In the genomic region with DNA sequence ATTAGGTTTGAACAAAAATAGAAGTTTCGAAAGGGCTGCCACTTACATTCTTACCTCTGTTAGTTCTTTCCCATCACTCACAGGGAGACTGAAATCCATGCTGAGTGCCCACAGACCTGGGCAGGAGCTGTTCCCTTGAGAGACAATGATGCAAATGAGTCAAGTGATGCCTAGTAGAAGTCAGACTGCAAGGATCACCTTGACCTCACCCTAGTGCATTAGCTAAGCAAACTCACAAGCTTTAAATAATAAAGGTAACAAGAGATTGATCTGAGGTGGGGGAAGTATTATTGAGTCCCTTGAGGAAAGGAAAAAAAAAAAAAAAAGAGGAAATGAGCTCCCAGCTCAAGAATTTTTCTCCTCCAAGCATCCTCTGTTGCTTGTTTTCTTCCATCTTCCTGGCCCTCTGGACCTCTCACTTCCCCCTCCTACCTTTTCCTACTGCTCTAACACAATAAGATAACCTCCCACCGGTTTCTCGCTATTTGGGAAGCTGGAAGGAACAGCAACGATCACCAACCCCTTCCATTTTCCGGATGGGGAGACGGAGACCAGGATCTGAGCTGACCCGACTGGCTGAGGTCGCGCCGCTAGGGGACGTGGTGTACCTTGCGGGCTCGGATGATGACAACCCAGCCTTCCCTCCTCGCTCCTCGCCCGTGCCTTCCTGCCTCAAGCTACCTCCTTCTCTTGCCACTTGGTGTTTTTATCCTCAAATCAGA, we compare ENCODE assay signal across 9 cellular contexts. TPM values are rescaled to one million over a fixed set of nuclear protein-coding genes. Genes with fewer than 3 reads are reported as not detected.
DNase-seq lines count a peak whose midpoint lies in the region; ATAC-seq, FAIRE-seq and TF ChIP-seq lines count a peak whose summit lies in the region.
"Had no signal": no experiment of that assay in that cellular context is flagged by ENCODE, and none has a peak within 500 bp of the region (broad histone marks: within the 10 kb centered on the region; RNA-seq: fewer than 3 reads in every experiment).

No MANE protein-coding gene starts in this region.

- H3K27me3 ChIP-seq in HUES64 (ENCODE audit: insufficient read depth, low read length): peaks cover 32% of the 10 kb centered on the region
- no peaks in the 10 kb centered on the region for H3K27me3 ChIP-seq in colonic mucosa
- peaks cover 7 to 47% of the 10 kb centered on the region in 2 experiments for H3K27me3 ChIP-seq in HepG2 (ENCODE audit: control insufficient read depth in 1 of 2, insufficient read depth in 2 of 2, low read length in 2 of 2)
- peaks cover 9% of the 10 kb centered on the region for H3K27me3 ChIP-seq in transverse colon

- ATAC-seq in HepG2 (no peak), HG02763 (IDR thresholded peaks at IDR 0.05; ENCODE audit: unreplicated experiment) (no peak), GM19023 (IDR thresholded peaks at IDR 0.05; ENCODE audit: unreplicated experiment) (no peak)

- in situ Hi-C loops in HepG2 (cut with HindIII; ENCODE audit: extremely low pct_ligation_motif_present, low pct_unique_long_range_greater_than_20kb): no loop called here
- in situ Hi-C loops in transverse colon (cut with MboI; ENCODE audit: low pct_ligation_motif_present in 1 of 4, low pct_unique_long_range_greater_than_20kb in 1 of 4, low sequenced_read_pairs in 3 of 4): loop anchor here in 1 of 4 donors (25.0 kb wide), 1 partner anchor 251 kb away; no protein-coding TSS in a partner anchor

- H3K4me3 ChIP-seq in HUES64 (ENCODE audit: low read length): peak overlapping the region; percentile 60
- peak overlapping the region; percentile 71 for H3K4me3 ChIP-seq in colonic mucosa
- H3K4me3 ChIP-seq in HepG2 (replicated peaks in 1 of 3; ENCODE audit: insufficient read depth in 1 of 3, low read depth in 2 of 3, low read length in 3 of 3): no peak overlapping the region
- H3K4me3 ChIP-seq in transverse colon: peak overlapping the region in 3 of 4 donors; percentile 68 to 84 (median 73)

- BruUV-seq in HepG2 (replicated peaks; lab: Mats Ljungman, UMichigan): no TSS peak

- H3K36me3 ChIP-seq in HUES64 (ENCODE audit: insufficient read depth, low read length) (no peaks in the 10 kb centered on the region), colonic mucosa (no peaks in the 10 kb centered on the region), HepG2 (replicated peaks in 1 of 2; ENCODE audit: control insufficient read depth in 1 of 2, insufficient read depth in 2 of 2, low read length in 2 of 2) (no peaks in the 10 kb centered on the region), transverse colon (no peaks in the 10 kb centered on the region)

- TF ChIP-seq EP300 in HepG2 (IDR thresholded peaks at IDR 0.05; ENCODE audit: low read depth in 2 of 2, low read length in 2 of 2) (no peak), HepG2 (CRISPR knock-in tag; IDR thresholded peaks at IDR 0.05; ENCODE audit: borderline replicate concordance) (no peak), transverse colon (IDR thresholded peaks at IDR 0.05; ENCODE audit: low read depth) (no peak)

- no peak overlapping the region for H3K4me3 Mint-ChIP-seq in T-helper 2 cell treated with Interferon-gamma antibody and Interleukin-4, amounts not matched to agents 5 μg/mL and 100 μg/mL, for 36 hours
- H3K4me3 Mint-ChIP-seq: activated naive CD8-positive, alpha-beta T cell had no signal

- POLR2A ChIA-PET in HepG2 (lab: Yijun Ruan, JAX): no interaction called here

- H3K9ac ChIP-seq in HUES64 (ENCODE audit: low read depth, low read length) (no peak overlapping the region), colonic mucosa (ENCODE audit: low read depth in 2 of 2, low read length in 2 of 2) (peak overlapping the region; percentile 30 to 88), HepG2 (ENCODE audit: insufficient read depth, low read depth, low read length) (no peak overlapping the region)

- DNase-seq in AG08396 (ENCODE audit: low spot score) (peak; percentile 45), colonic mucosa (peak; percentile 85), HepG2 (ENCODE audit: low spot score) (no peak), transverse colon (peak; percentile 76)
- DNase-seq in T-helper 2 cell treated with Interferon-gamma antibody and Interleukin-4, amounts not matched to agents 5 μg/mL and 100 μg/mL, for 36 hours (ENCODE audit: low spot score): no peak

- H3K27ac ChIP-seq in HUES64 (ENCODE audit: low read depth, low read length): no peak overlapping the region
- H3K27ac ChIP-seq in colonic mucosa: peak overlapping the region; percentile 85
- H3K27ac ChIP-seq in HepG2 (ENCODE audit: extremely low read length, insufficient read depth, low read length): no peak overlapping the region
- H3K27ac ChIP-seq in transverse colon: peak overlapping the region; percentile 86 to 95 (median 94)

- intact Hi-C loops in colonic mucosa (cut with DNase I): loop anchor here (10.0 kb wide), 2 partner anchors 259 to 391 kb away; no protein-coding TSS in a partner anchor
- intact Hi-C loops in HepG2 (cut with micrococcal nuclease; ENCODE audit: unreplicated experiment): loop anchor here (1.0 to 5.0 kb wide), 2 partner anchors 113 to 261 kb away; no protein-coding TSS in a partner anchor
- intact Hi-C loops in transverse colon (cut with DNase I; ENCODE audit: low total_unique reads): no loop called here

- peaks cover 12% of the 10 kb centered on the region for H3K4me1 Mint-ChIP-seq in T-helper 2 cell treated with Interferon-gamma antibody and Interleukin-4, amounts not matched to agents 5 μg/mL and 100 μg/mL, for 36 hours (ENCODE audit: low read depth)

- H3K27ac Mint-ChIP-seq in T-helper 2 cell treated with Interferon-gamma antibody and Interleukin-4, amounts not matched to agents 5 μg/mL and 100 μg/mL, for 36 hours: no peak overlapping the region
- H3K27ac Mint-ChIP-seq: activated naive CD8-positive, alpha-beta T cell had no signal

- peaks cover 60% of the 10 kb centered on the region for H3K27me3 Mint-ChIP-seq in T-helper 2 cell treated with Interferon-gamma antibody and Interleukin-4, amounts not matched to agents 5 μg/mL and 100 μg/mL, for 36 hours (ENCODE audit: low read depth)

- H3K36me3 Mint-ChIP-seq in T-helper 2 cell treated with Interferon-gamma antibody and Interleukin-4, amounts not matched to agents 5 μg/mL and 100 μg/mL, for 36 hours (ENCODE audit: low read depth): no peaks in the 10 kb centered on the region
- H3K36me3 Mint-ChIP-seq: activated naive CD8-positive, alpha-beta T cell had no signal

- TF ChIP-seq POLR2A in HepG2 (IDR thresholded peaks at IDR 0.05; ENCODE audit: insufficient read depth in 1 of 2, low read depth in 2 of 2, low read length in 2 of 2): no peak
- TF ChIP-seq POLR2A in transverse colon (IDR thresholded peaks at IDR 0.05): peak; percentile 15

- whole genome bisulfite sequencing in HUES64: 7% methylated on average over 16 of the region's 16 CpGs
- 8% methylated on average over 16 of the region's 16 CpGs for WGBS in HepG2 (ENCODE audit: low lambda C conversion rate)
- 25 to 63% methylated on average over 1 to 16 of the region's 16 CpGs for WGBS in transverse colon (ENCODE audit: low coverage in 1 of 2), 2 donors

- no peaks in the 10 kb centered on the region for H3K9me3 ChIP-seq in HUES64 (ENCODE audit: insufficient read depth, low read depth, low read length)
- no peaks in the 10 kb centered on the region for H3K9me3 ChIP-seq in colonic mucosa
- H3K9me3 ChIP-seq in HepG2 (ENCODE audit: low read length): no peaks in the 10 kb centered on the region
- no peaks in the 10 kb centered on the region for H3K9me3 ChIP-seq in transverse colon

- no peak overlapping the region for H3K4me2 ChIP-seq in HepG2 (ENCODE audit: low read depth, low read length)

- TF ChIP-seq CTCF in colonic mucosa (IDR thresholded peaks at IDR 0.05) (peak; percentile 67), HepG2 (CRISPR knock-in tag; IDR thresholded peaks at IDR 0.05) (peak; percentile 34; the same call in 1 of the 2 replicates), transverse colon (IDR thresholded peaks at IDR 0.05) (peak; percentile 56 to 78 (median 61))

- CTCF ChIA-PET in HepG2 (lab: Yijun Ruan, JAX; ENCODE audit: low intra/inter-chr PET ratio, low total read pairs): no interaction called here

- H3K4me1 ChIP-seq in HUES64 (ENCODE audit: insufficient read depth, low read length) (peaks cover 7% of the 10 kb centered on the region; the same call in 1 of the 2 replicates), colonic mucosa (no peaks in the 10 kb centered on the region), HepG2 (ENCODE audit: insufficient read depth, low read length) (peaks cover 22% of the 10 kb centered on the region), transverse colon (peaks cover 0 to 30% (median 9%) of the 10 kb centered on the region in 4 donors)

- no peak overlapping the region for H2AFZ ChIP-seq in HepG2 (ENCODE audit: low read length)

- no peak for TF ChIP-seq RAD21 in HepG2 (CRISPR knock-in tag; IDR thresholded peaks at IDR 0.05)

- H4K20me1 ChIP-seq in HepG2 (ENCODE audit: insufficient read depth, low read length): no peaks in the 10 kb centered on the region

- FAIRE-seq in HepG2 (lab: Jason Lieb, UNC): no peak

- H3K9me3 Mint-ChIP-seq in T-helper 2 cell treated with Interferon-gamma antibody and Interleukin-4, amounts not matched to agents 5 μg/mL and 100 μg/mL, for 36 hours: no peaks in the 10 kb centered on the region

- H3K79me2 ChIP-seq in HepG2 (ENCODE audit: insufficient read depth, low read length): no peaks in the 10 kb centered on the region

RNA-seq across cellular contexts. Expression of a gene that starts 2.0 kb away (rescaled TPM):
- 2.5 TPM for polyA plus RNA-seq in HUES64 (2013, experiment 1 of 2)
- 2.3 TPM for polyA plus RNA-seq in HUES64 (2013, experiment 2 of 2)
- total RNA-seq in colonic mucosa (10 to 100 TPM; 16.5 to 20.2 TPM), HepG2 (2016; rRNA removed; fragmentation: Illumina TruSeq; extraction: Trizol) (not detected in 2 replicates), transverse colon (10 to 100 TPM; 27.1 to 34.4 (median 28.7) TPM)
- total RNA-seq in HepG2 (2016; cell fraction: cytosol; rRNA removed; fragmentation: Illumina TruSeq; extraction: Trizol; ENCODE audit: low read depth): not detected in 2 replicates
- not detected in 2 replicates for total RNA-seq in HepG2 (2016; cell fraction: insoluble cytoplasmic fraction; rRNA removed; fragmentation: Illumina TruSeq; extraction: Trizol)
- not detected in 2 replicates for total RNA-seq in HepG2 (2016; cell fraction: membrane; rRNA removed; fragmentation: Illumina TruSeq; extraction: Trizol)
- not detected in 2 replicates for total RNA-seq in HepG2 (2016; cell fraction: nucleus; rRNA removed; fragmentation: Illumina TruSeq; extraction: Trizol)
- polyA plus RNA-seq in HepG2 (2011; rRNA removed): not detected in 2 replicates
- polyA plus RNA-seq in HepG2 (2011; cell fraction: cytosol; rRNA removed): not detected in 2 replicates
- not detected in 2 replicates for polyA plus RNA-seq in HepG2 (2011; cell fraction: nucleus; rRNA removed)
- polyA plus RNA-seq in HepG2 (2012): not detected in 2 replicates
- polyA plus RNA-seq in HepG2 (2016; cell fraction: cytosol; fragmentation: Illumina TruSeq; extraction: Trizol; ENCODE audit: low read depth): not detected in 2 replicates
- not detected in 2 replicates for polyA plus RNA-seq in HepG2 (2016; cell fraction: insoluble cytoplasmic fraction; fragmentation: Illumina TruSeq; extraction: Trizol; ENCODE audit: low read depth)
- not detected in 2 replicates for polyA plus RNA-seq in HepG2 (2016; cell fraction: membrane; fragmentation: Illumina TruSeq; extraction: Trizol; ENCODE audit: low read depth)
- not detected in 2 replicates for polyA plus RNA-seq in HepG2 (2016; cell fraction: nucleus; fragmentation: Illumina TruSeq; extraction: Trizol; ENCODE audit: insufficient read depth, low read depth)
- polyA minus RNA-seq in HepG2 (2011; rRNA and poly(A)+ RNA removed; ENCODE audit: low replicate concordance): not detected in 2 replicates
- polyA minus RNA-seq in HepG2 (2011; cell fraction: cytosol; rRNA and poly(A)+ RNA removed): not detected in 2 replicates
- not detected in 2 replicates for polyA minus RNA-seq in HepG2 (2011; cell fraction: nucleus; rRNA and poly(A)+ RNA removed)

Comparison
In these comparisons a context has a peak if more than half of its experiments do, and no peak if none do; other contexts are left out.
1. DNase-seq: peak in AG08396 (single experiment), colonic mucosa (single experiment) and transverse colon (single experiment); none in HepG2 (single experiment) and T-helper 2 cell treated with Interferon-gamma antibody and Interleukin-4, amounts not matched to agents 5 μg/mL and 100 μg/mL, for 36 hours (single experiment).
2. H3K27ac ChIP-seq: peak in colonic mucosa (single experiment) and transverse colon (4 of 4); none in HUES64 (single experiment) and HepG2 (single experiment).
3. H3K4me3 ChIP-seq: peak in HUES64 (single experiment), colonic mucosa (single experiment) and transverse colon (3 of 4); none in HepG2 (0 of 3).
4. H3K9ac ChIP-seq: peak in colonic mucosa (2 of 2); none in HUES64 (single experiment) and HepG2 (single experiment).
5. RNA of a gene that starts 2.0 kb away (total RNA-seq): 27.1 to 34.4 TPM in transverse colon and 16.5 to 20.2 TPM in colonic mucosa; not detected in HepG2; every median in the first group is over 10 times any median in the second.
6. Peak in every context shown above with its lines, with median percentiles within 50 percentile points of each other: CTCF ChIP-seq.